ENCODE assay signal across 8 cellular contexts in genomic region chr1:27489973-27490741, GRCh38. TPM values are rescaled to one million over a fixed set of nuclear protein-coding genes. Genes with fewer than 3 reads are reported as not detected.
A peak's percentile ranks its signal among the peaks of the same experiment; 100 is the strongest.
DNase-seq lines count a peak whose midpoint lies in the region; TF ChIP-seq lines count a peak whose summit lies in the region.

Gene WASF2, minus strand, starts transcription at chr1:27490167. Its CDS starts 61,277 bp downstream, at chr1:27428890.

- POLR2A ChIA-PET in CD8-positive, alpha-beta memory T cell (lab: Charles Lee): interaction anchor here (0.9 to 1.6 kb wide), 6 partner anchors 31 to 1112 kb away, joined by 3 to 7 read pairs (median 4); partner anchors contain the start of gene STX12
- POLR2A ChIA-PET in activated CD8-positive, alpha-beta memory T cell treated with anti-CD3 and anti-CD28 coated beads for 36 hours (lab: Charles Lee): interaction anchor here (0.6 to 1.5 kb wide), 5 partner anchors 44 to 407 kb away, joined by 3 to 12 read pairs (median 3); partner anchors contain the start of gene AHDC1

- CTCF ChIA-PET in CD8-positive, alpha-beta memory T cell (lab: Charles Lee): interaction anchor here (0.9 to 2.0 kb wide), 8 partner anchors 26 to 182 kb away, joined by 3 to 8 read pairs (median 4); partner anchors contain the start of gene IFI6
- CTCF ChIA-PET in activated CD8-positive, alpha-beta memory T cell treated with anti-CD3 and anti-CD28 coated beads for 36 hours (lab: Charles Lee): interaction anchor here (0.8 to 1.8 kb wide), 7 partner anchors 9 to 194 kb away, joined by 3 to 9 read pairs (median 4); no protein-coding TSS in a partner anchor

- no peaks in the 10 kb centered on the region for H3K36me3 ChIP-seq in CD8-positive, alpha-beta memory T cell (ENCODE audit: insufficient read depth, low read length)
- H3K36me3 ChIP-seq in effector memory CD4-positive, alpha-beta T cell (ENCODE audit: control insufficient read depth, insufficient read depth, low read length): no peaks in the 10 kb centered on the region

- TF ChIP-seq CTCF in GM20000 (IDR thresholded peaks at IDR 0.05; ENCODE audit: extremely low read depth, missing control alignments): no peak

- H3K4me1 Mint-ChIP-seq in CD8-positive, alpha-beta memory T cell: peaks cover 27 to 46% (median 30%) of the 10 kb centered on the region in 3 donors

- H3K9me3 ChIP-seq in CD8-positive, alpha-beta memory T cell (ENCODE audit: low read length): no peaks in the 10 kb centered on the region
- no peaks in the 10 kb centered on the region for H3K9me3 ChIP-seq in effector memory CD4-positive, alpha-beta T cell (ENCODE audit: control insufficient read depth, low read length)

- peaks cover 29% of the 10 kb centered on the region for H3K4me1 ChIP-seq in CD8-positive, alpha-beta memory T cell (ENCODE audit: insufficient read depth, low read length)
- peaks cover 16% of the 10 kb centered on the region for H3K4me1 ChIP-seq in effector memory CD4-positive, alpha-beta T cell (ENCODE audit: control insufficient read depth, insufficient read depth, low read length, poor library complexity, severe bottlenecking)

- peaks cover 0 to 7% of the 10 kb centered on the region in 2 donors for H3K27me3 Mint-ChIP-seq in CD8-positive, alpha-beta memory T cell

- no peaks in the 10 kb centered on the region for H3K9me3 Mint-ChIP-seq in CD8-positive, alpha-beta memory T cell

- DNase-seq in CD8-positive, alpha-beta memory T cell: peak; percentile 95 to 98 (median 97)
- peak; percentile 93 for DNase-seq in GM20000 (ENCODE audit: low spot score)
- peak; percentile 98 for DNase-seq in HT-29 (ENCODE audit: low spot score)
- peak; percentile 96 to 97 for DNase-seq in NOMO-1 (lab: John Stamatoyannopoulos, UW; ENCODE audit: unreplicated experiment in 2 of 2)
- peak; percentile 92 to 96 (median 96) for DNase-seq in effector memory CD4-positive, alpha-beta T cell
- peak; percentile 98 for DNase-seq in lung microvascular endothelial cell (ENCODE audit: low read depth in 2 of 2)
- peak; percentile 94 to 96 (median 95) for DNase-seq in stimulated activated CD4-positive, alpha-beta T cell treated with anti-CD3 and anti-CD28 coated beads, TNF-alpha, amount 100 ng/mL, for 48 hours (ENCODE audit: low read depth in 3 of 3)

- H3K36me3 Mint-ChIP-seq in CD8-positive, alpha-beta memory T cell: peaks cover 0 to 11% (median 0%) of the 10 kb centered on the region in 3 donors

- peak within 1 kb of the TSS; percentile 99 for H3K4me3 ChIP-seq in CD8-positive, alpha-beta memory T cell (ENCODE audit: low read length)
- H3K4me3 ChIP-seq in effector memory CD4-positive, alpha-beta T cell (ENCODE audit: insufficient read depth, low read depth, low read length, poor library complexity, severe bottlenecking): peak within 1 kb of the TSS; percentile 96

- H3K27me3 ChIP-seq in CD8-positive, alpha-beta memory T cell (ENCODE audit: insufficient read depth, low read length, poor library complexity, severe bottlenecking): no peaks in the 10 kb centered on the region
- no peaks in the 10 kb centered on the region for H3K27me3 ChIP-seq in effector memory CD4-positive, alpha-beta T cell (replicated peaks; ENCODE audit: control insufficient read depth, insufficient read depth, low read length, poor library complexity, severe bottlenecking)

- peak within 1 kb of the TSS; percentile 95 for H3K27ac ChIP-seq in CD8-positive, alpha-beta memory T cell (ENCODE audit: low read depth, low read length)
- peak within 1 kb of the TSS; percentile 89 for H3K27ac ChIP-seq in effector memory CD4-positive, alpha-beta T cell (ENCODE audit: insufficient read depth, low read length, poor library complexity, severe bottlenecking)

- H3K27ac Mint-ChIP-seq in CD8-positive, alpha-beta memory T cell: peak within 1 kb of the TSS; percentile 92 to 100 (median 99)

- H3K4me3 Mint-ChIP-seq in CD8-positive, alpha-beta memory T cell: peak within 1 kb of the TSS; percentile 92 to 98 (median 96)

RNA-seq across cellular contexts. Expression of gene WASF2, which starts in this region (rescaled TPM):
- total RNA-seq in CD8-positive, alpha-beta memory T cell: 100 to 1,000 TPM; 120 to 128 TPM
- polyA plus RNA-seq in CD8-positive, alpha-beta memory T cell: 64.1 TPM
- total RNA-seq in HT-29 (2014; rRNA removed; shearing (Covaris generic)): 21.5 and 23.9 TPM in 2 replicates
- 100 to 1,000 TPM; 106 to 110 TPM for total RNA-seq in activated CD8-positive, alpha-beta memory T cell treated with anti-CD3 and anti-CD28 coated beads for 36 hours
- 31.8 and 34.7 TPM in 2 replicates for total RNA-seq in lung microvascular endothelial cell

Comparison
In these comparisons a context has a peak if more than half of its experiments do, and no peak if none do; other contexts are left out.
1. Peak in every context shown above with its lines: DNase-seq, H3K4me3 ChIP-seq and H3K27ac ChIP-seq.